ENCODE assay signal across 29 cellular contexts in the genomic region with DNA sequence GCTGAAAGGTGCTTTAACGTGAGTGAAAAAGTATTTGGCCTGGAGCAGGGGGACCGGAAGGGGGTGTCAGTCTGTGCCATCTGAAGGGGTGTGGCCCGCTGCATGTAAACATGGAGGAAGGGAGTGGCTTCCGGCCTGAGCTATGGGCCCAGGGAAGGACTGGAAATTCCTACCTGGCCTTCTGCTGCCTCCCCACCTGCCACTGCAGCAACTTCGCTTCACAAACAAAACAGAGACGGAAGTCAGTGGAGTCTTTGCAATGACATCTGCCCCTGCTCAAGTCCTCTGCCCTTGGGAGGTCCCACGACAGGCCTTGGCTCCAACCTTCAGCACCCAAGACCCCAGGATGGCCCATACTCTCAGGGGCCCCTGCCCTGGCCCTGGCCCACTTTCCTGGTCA. TPM values are rescaled to one million over a fixed set of nuclear protein-coding genes. Genes with fewer than 3 reads are reported as not detected.
A peak's percentile ranks its signal among the peaks of the same experiment; 100 is the strongest.
DNase-seq lines count a peak whose midpoint lies in the region; ATAC-seq, FAIRE-seq and TF ChIP-seq lines count a peak whose summit lies in the region.
"Had no signal": no experiment of that assay in that cellular context is flagged by ENCODE, and none has a peak within 500 bp of the region (broad histone marks: within the 10 kb centered on the region; RNA-seq: fewer than 3 reads in every experiment).

No MANE protein-coding gene starts in this region.

- peak; percentile 84 for DNase-seq in H7
- DNase-seq in RWPE1 (ENCODE audit: low spot score) = peak; percentile 20
- peak; percentile 56 for DNase-seq in iPS-NIHi11 (ENCODE audit: low spot score)
- DNase-seq in small intestine = peak; percentile 48
- no peak for DNase-seq in prostate gland (ENCODE audit: low spot score)
- DNase-seq in NCI-H2081 (lab: John Stamatoyannopoulos, UW) = no peak
- DNase-seq: activated CD4-positive, alpha-beta T cell treated with anti-CD3 and anti-CD28 coated beads for 4 hours; activated naive CD4-positive, alpha-beta T cell treated with Interleukin-2 at 50 U/mL for 16 hours; activated T-cell treated with anti-CD3 and anti-CD28 coated beads, Interleukin-2, amount 50 U/mL, for 72 hours; adrenal gland; brain microvascular endothelial cell; C1 segment of cervical spinal cord; Calu3; effector memory CD4-positive, alpha-beta T cell; MM.1S; NCI-H1417 treated with DMSO at 0.1 percent for 48 hours; NCI-H2171; NCI-H526; RPMI8226; stimulated activated CD4-positive, alpha-beta T cell treated with anti-CD3 and anti-CD28 coated beads, Interleukin-2, amount 100 ng/mL, for 24 hours; uterus had no signal

- no peak for FAIRE-seq in small intestine (lab: Jason Lieb, UNC)
- FAIRE-seq: frontal cortex, islet of Langerhans had no signal

- 23 to 61% (median 47%) methylated on average over 7 of the region's 7 CpGs for WGBS in small intestine, 3 donors
- 52% methylated on average over 7 of the region's 7 CpGs for WGBS in prostate gland

- CTCF ChIA-PET in RWPE1 (lab: Yijun Ruan, JAX) = interaction anchor here (1.1 kb wide), 1 partner anchor 11 kb away, joined by 3 read pairs; no protein-coding TSS in a partner anchor

- H3K36me3 ChIP-seq in H7 (replicated peaks; ENCODE audit: control insufficient read depth, insufficient read depth, low read length) (no peaks in the 10 kb centered on the region), small intestine (ENCODE audit: control insufficient read depth in 2 of 2, insufficient read depth in 2 of 2, low read length in 2 of 2) (no peaks in the 10 kb centered on the region), prostate gland (no peaks in the 10 kb centered on the region)
- H3K36me3 ChIP-seq: adrenal gland, brain microvascular endothelial cell, suprapubic skin, uterus had no signal

- intact Hi-C loops in prostate gland (cut with DNase I) = no loop called here

- ATAC-seq in HG03175 (IDR thresholded peaks at IDR 0.05; ENCODE audit: unreplicated experiment) = no peak
- ATAC-seq: activated T-cell treated with anti-CD3 and anti-CD28 coated beads, Interleukin-2, amount 50 U/mL, for 72 hours; esophagus mucosa; SK-N-SH treated with all-trans-retinoic acid at 6 μM for 48 hours had no signal

- POLR2A ChIA-PET in RWPE1 (lab: Yijun Ruan, JAX; ENCODE audit: low non-redundant PET) = no interaction called here

- H3K27ac ChIP-seq in RWPE1 (no peak overlapping the region), small intestine (ENCODE audit: low read depth in 1 of 2, low read length in 1 of 2) (peak overlapping the region; percentile 6 to 13), prostate gland (no peak overlapping the region)
- H3K27ac ChIP-seq: adrenal gland, brain microvascular endothelial cell, suprapubic skin, uterus had no signal

- no peaks in the 10 kb centered on the region for H3K9me3 ChIP-seq in small intestine (ENCODE audit: control insufficient read depth, low read depth)
- no peaks in the 10 kb centered on the region for H3K9me3 ChIP-seq in prostate gland
- H3K9me3 ChIP-seq: adrenal gland, suprapubic skin, uterus had no signal

- no peak for TF ChIP-seq POLR2A in prostate gland (IDR thresholded peaks at IDR 0.05)

- H3K27me3 ChIP-seq in H7 (ENCODE audit: control insufficient read depth, insufficient read depth, low read length) (no peaks in the 10 kb centered on the region; the same call in 1 of the 2 replicates), small intestine (ENCODE audit: control insufficient read depth in 2 of 2, insufficient read depth in 2 of 2, low read length in 2 of 2) (peaks cover 0 to 3% of the 10 kb centered on the region in 2 donors), prostate gland (replicated peaks; ENCODE audit: insufficient read depth) (no peaks in the 10 kb centered on the region)
- H3K27me3 ChIP-seq: adrenal gland, uterus had no signal

- H3K4me1 ChIP-seq in small intestine (ENCODE audit: control insufficient read depth in 2 of 2, insufficient read depth in 1 of 2, low read depth in 1 of 2, low read length in 1 of 2) (peaks cover 5 to 9% of the 10 kb centered on the region in 2 donors), prostate gland (replicated peaks) (peaks cover 6% of the 10 kb centered on the region)
- H3K4me1 ChIP-seq: adrenal gland, suprapubic skin had no signal

- H3K4me3 ChIP-seq in H7 (ENCODE audit: insufficient read depth, low read depth, low read length) (no peak overlapping the region), small intestine (ENCODE audit: low read depth in 1 of 2, low read length in 2 of 2) (no peak overlapping the region), prostate gland (no peak overlapping the region)
- H3K4me3 ChIP-seq: adrenal gland, lung, smooth muscle cell, suprapubic skin, uterus had no signal

- no peak for TF ChIP-seq CTCF in RWPE1 (conservative IDR thresholded peaks at IDR 0.05; ENCODE audit: low read depth)
- no peak for TF ChIP-seq CTCF in prostate gland (IDR thresholded peaks at IDR 0.05)

RNA-seq across cellular contexts. Expression of gene FOXP4, which starts 28.1 kb away (rescaled TPM):
- 10.7 and 11.5 TPM in 2 replicates for total RNA-seq in H7 (2014; rRNA removed; shearing (Covaris generic))
- polyA plus RNA-seq in small intestine = 10 to 100 TPM; 13.8 to 18.5 (median 14.3) TPM
- total RNA-seq in prostate gland = 10 to 100 TPM; 24.8 to 53.5 TPM

Comparison
In these comparisons a context has a peak if more than half of its experiments do, and no peak if none do; other contexts are left out.
1. DNase-seq: peak in H7 (single experiment), RWPE1 (single experiment), iPS-NIHi11 (single experiment) and small intestine (single experiment); none in prostate gland (single experiment) and NCI-H2081 (0 of 2).
2. H3K27ac ChIP-seq: peak in small intestine (2 of 2); none in RWPE1 (single experiment) and prostate gland (0 of 2).